ENCODE assay signal across 8 cellular contexts in the genomic region with DNA sequence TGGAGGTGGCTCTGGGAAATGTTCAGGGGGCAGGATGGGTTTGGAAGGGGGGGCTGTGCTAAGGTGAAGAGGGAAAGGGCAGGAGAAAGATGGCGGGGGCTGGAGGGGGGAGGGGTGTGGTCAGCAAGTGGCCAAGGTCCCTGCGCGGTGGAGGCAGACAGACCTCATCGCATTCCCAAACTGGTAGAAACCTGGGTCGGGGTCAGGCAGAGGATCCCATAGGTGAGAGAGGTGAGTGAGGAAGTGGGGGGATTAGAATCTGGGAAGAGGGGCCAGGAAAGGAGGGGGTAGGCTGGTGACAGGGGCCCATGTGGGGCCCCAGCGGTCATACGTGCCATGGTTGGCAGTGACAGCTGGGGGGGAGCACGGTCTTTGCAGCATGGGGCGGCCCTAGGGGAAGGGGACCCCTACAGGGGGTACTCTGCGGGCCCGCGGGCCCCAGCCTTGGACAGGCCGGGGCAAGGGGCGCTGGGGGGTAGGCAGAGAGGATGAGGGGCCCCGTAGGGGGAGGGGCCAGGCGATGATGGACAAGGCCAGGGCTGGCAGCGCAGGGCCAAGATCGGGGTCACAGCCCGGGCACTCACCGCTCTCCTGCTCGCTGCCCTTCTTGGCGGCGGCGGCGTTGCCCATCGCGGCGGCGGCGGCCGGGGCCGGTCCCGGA. TPM values are rescaled to one million over a fixed set of nuclear protein-coding genes. Genes with fewer than 3 reads are reported as not detected.
DNase-seq lines count a peak whose midpoint lies in the region; ATAC-seq and TF ChIP-seq lines count a peak whose summit lies in the region.

No MANE protein-coding gene starts in this region.

- H3K4me3 ChIP-seq in GM12865 (ENCODE audit: low read depth, low read length) (peak overlapping the region; percentile 69), psoas muscle (peak overlapping the region; percentile 90)

- peaks cover 21% of the 10 kb centered on the region for H3K4me1 Mint-ChIP-seq in glutamatergic neuron (ENCODE audit: low read depth, unreplicated experiment)

- 0 to 1% (median 1%) methylated on average over 19 to 33 of the region's 33 CpGs for whole genome bisulfite sequencing in psoas muscle, 3 donors

- H3K27me3 Mint-ChIP-seq in glutamatergic neuron (ENCODE audit: unreplicated experiment), result peaks cover 14% of the 10 kb centered on the region

- H3K36me3 ChIP-seq in psoas muscle (ENCODE audit: insufficient read depth in 1 of 2, low read depth in 1 of 2), result no peaks in the 10 kb centered on the region

- ATAC-seq in HG03103 (IDR thresholded peaks at IDR 0.05; ENCODE audit: low read depth, unreplicated experiment), result peak; percentile 15
- peak in 1 of 4 donors; percentile 5 for ATAC-seq in psoas muscle
- no peak for ATAC-seq in HG02870 (IDR thresholded peaks at IDR 0.05; ENCODE audit: unreplicated experiment)

- peaks cover 5% of the 10 kb centered on the region for H3K9me3 Mint-ChIP-seq in glutamatergic neuron (ENCODE audit: unreplicated experiment)

- H3K27me3 ChIP-seq in psoas muscle (ENCODE audit: insufficient read depth in 3 of 3, low read length in 2 of 3), result no peaks in the 10 kb centered on the region

- peak overlapping the region; percentile 88 for H3K27ac ChIP-seq in psoas muscle

- no peaks in the 10 kb centered on the region for H3K36me3 Mint-ChIP-seq in glutamatergic neuron (ENCODE audit: unreplicated experiment)

- H3K27ac Mint-ChIP-seq in glutamatergic neuron (ENCODE audit: unreplicated experiment), result peak overlapping the region; percentile 75

- TF ChIP-seq CTCF in GM12865 (IDR thresholded peaks at IDR 0.05; ENCODE audit: insufficient read depth, low read depth, low read length, missing control alignments), result no peak
- TF ChIP-seq CTCF in glutamatergic neuron (IDR thresholded peaks at IDR 0.05; ENCODE audit: partially characterized antibody, unreplicated experiment), result no peak
- TF ChIP-seq CTCF in psoas muscle (IDR thresholded peaks at IDR 0.05), result no peak

- no peaks in the 10 kb centered on the region for H3K9me3 ChIP-seq in psoas muscle

- DNase-seq in GM12865 (ENCODE audit: low read depth), result no peak
- peak; percentile 31 for DNase-seq in activated CD8-positive, alpha-beta memory T cell treated with anti-CD3 and anti-CD28 coated beads, Interleukin-2, amount 50 U/mL, for 4 hours
- DNase-seq in glutamatergic neuron, result peak; percentile 37
- DNase-seq in psoas muscle, result peak; percentile 63 to 77
- no peak for DNase-seq in UCSD-AML1 (lab: John Stamatoyannopoulos, UW; ENCODE audit: unreplicated experiment)
- DNase-seq in NCI-H1048 (lab: John Stamatoyannopoulos, UW), result no peak

- intact Hi-C loops in psoas muscle (cut with DNase I), result loop anchor here in 1 of 2 donors (5.0 kb wide), 1 partner anchor 35 kb away; no protein-coding TSS in a partner anchor

- H3K4me3 Mint-ChIP-seq in glutamatergic neuron (ENCODE audit: unreplicated experiment), result peak overlapping the region; percentile 92

- H3K4me1 ChIP-seq in psoas muscle, result peaks cover 66% of the 10 kb centered on the region

RNA-seq across cellular contexts. Expression of gene PRKACA, which starts 0.5 kb away (rescaled TPM):
- total RNA-seq in glutamatergic neuron (ENCODE audit: unreplicated experiment) (82.9 TPM), psoas muscle (100 to 1,000 TPM; 209 to 509 (median 312) TPM)
- 100 to 1,000 TPM in 2 of 3 donors, 10 to 100 TPM in 1; 99.3 to 208 (median 135) TPM for polyA plus RNA-seq in psoas muscle

RNA-seq across cellular contexts. Expression of gene ASF1B, which starts 19.3 kb away (rescaled TPM):
- 2.3 TPM for total RNA-seq in glutamatergic neuron (ENCODE audit: unreplicated experiment)
- total RNA-seq in psoas muscle, result 1 to 10 TPM in 1 of 4 donors, under 1 TPM in 2, not detected in 1; 0.63 to 6.0 (median 0.84) TPM
- polyA plus RNA-seq in psoas muscle, result 1 to 10 TPM in 2 of 3 donors, under 1 TPM in 1; 0.20 to 1.2 (median 1.0) TPM

RNA-seq across cellular contexts. Expression of gene SAMD1, which starts 26.5 kb away (rescaled TPM):
- 52.0 TPM for total RNA-seq in glutamatergic neuron (ENCODE audit: unreplicated experiment)
- total RNA-seq in psoas muscle, result 10 to 100 TPM; 27.3 to 54.4 (median 39.6) TPM
- polyA plus RNA-seq in psoas muscle, result 10 to 100 TPM; 39.9 to 99.9 (median 60.4) TPM

RNA-seq across cellular contexts. Expression of gene C19orf67, which starts 31.5 kb away (rescaled TPM):
- total RNA-seq in glutamatergic neuron (ENCODE audit: unreplicated experiment) (0.71 TPM), psoas muscle (not detected)
- polyA plus RNA-seq in psoas muscle, result not detected

RNA-seq across cellular contexts. Expression of gene MISP3, which starts 44.5 kb away (rescaled TPM):
- total RNA-seq in glutamatergic neuron (ENCODE audit: unreplicated experiment), result 2.2 TPM
- 1 to 10 TPM; 2.0 to 6.3 (median 2.9) TPM for total RNA-seq in psoas muscle
- 10 to 100 TPM in 1 of 3 donors, 1 to 10 TPM in 2; 1.8 to 15.4 (median 2.1) TPM for polyA plus RNA-seq in psoas muscle

Comparison
In these comparisons a context has a peak if more than half of its experiments do, and no peak if none do; other contexts are left out.
1. DNase-seq: peak in activated CD8-positive, alpha-beta memory T cell treated with anti-CD3 and anti-CD28 coated beads, Interleukin-2, amount 50 U/mL, for 4 hours (single experiment), glutamatergic neuron (single experiment) and psoas muscle (2 of 2); none in GM12865 (single experiment), UCSD-AML1 (single experiment) and NCI-H1048 (single experiment).